ENCODE assay signal across 1 cellular context in genomic region chr2:86105969-86106945, GRCh38.
A peak's percentile ranks its signal among the peaks of the same experiment; 100 is the strongest.
TF ChIP-seq lines count a peak whose summit lies in the region.

PTCD3 (plus strand) TSS chr2:86106235; CDS start chr2:86106248, 13 bp downstream.

TF ChIP-seq in HepG2, 621 proteins besides CTCF, POLR2A, EP300 and RAD21 (continued from another document and continues in another):
- TF ChIP-seq ATF4 (CRISPR knock-in tag; IDR thresholded peaks at IDR 0.05) = no peak; a peak in 1 of 4 replicates
- TF ChIP-seq, protein P1, sequence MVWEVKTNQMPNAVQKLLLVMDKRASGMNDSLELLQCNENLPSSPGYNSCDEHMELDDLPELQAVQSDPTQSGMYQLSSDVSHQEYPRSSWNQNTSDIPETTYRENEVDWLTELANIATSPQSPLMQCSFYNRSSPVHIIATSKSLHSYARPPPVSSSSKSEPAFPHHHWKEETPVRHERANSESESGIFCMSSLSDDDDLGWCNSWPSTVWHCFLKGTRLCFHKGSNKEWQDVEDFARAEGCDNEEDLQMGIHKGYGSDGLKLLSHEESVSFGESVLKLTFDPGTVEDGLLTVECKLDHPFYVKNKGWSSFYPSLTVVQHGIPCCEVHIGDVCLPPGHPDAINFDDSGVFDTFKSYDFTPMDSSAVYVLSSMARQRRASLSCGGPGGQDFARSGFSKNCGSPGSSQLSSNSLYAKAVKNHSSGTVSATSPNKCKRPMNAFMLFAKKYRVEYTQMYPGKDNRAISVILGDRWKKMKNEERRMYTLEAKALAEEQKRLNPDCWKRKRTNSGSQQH (CRISPR knock-in tag; IDR thresholded peaks at IDR 0.05; ENCODE audit: low read depth) = peak; percentile 82
- TF ChIP-seq ZFX (CRISPR knock-in tag; IDR thresholded peaks at IDR 0.05; ENCODE audit: low read depth) = peak; percentile 75
- peak; percentile 29; the same call in 1 of the 2 replicates for TF ChIP-seq HMG20B (CRISPR knock-in tag; conservative IDR thresholded peaks at IDR 0.05)
- TF ChIP-seq, protein P2, sequence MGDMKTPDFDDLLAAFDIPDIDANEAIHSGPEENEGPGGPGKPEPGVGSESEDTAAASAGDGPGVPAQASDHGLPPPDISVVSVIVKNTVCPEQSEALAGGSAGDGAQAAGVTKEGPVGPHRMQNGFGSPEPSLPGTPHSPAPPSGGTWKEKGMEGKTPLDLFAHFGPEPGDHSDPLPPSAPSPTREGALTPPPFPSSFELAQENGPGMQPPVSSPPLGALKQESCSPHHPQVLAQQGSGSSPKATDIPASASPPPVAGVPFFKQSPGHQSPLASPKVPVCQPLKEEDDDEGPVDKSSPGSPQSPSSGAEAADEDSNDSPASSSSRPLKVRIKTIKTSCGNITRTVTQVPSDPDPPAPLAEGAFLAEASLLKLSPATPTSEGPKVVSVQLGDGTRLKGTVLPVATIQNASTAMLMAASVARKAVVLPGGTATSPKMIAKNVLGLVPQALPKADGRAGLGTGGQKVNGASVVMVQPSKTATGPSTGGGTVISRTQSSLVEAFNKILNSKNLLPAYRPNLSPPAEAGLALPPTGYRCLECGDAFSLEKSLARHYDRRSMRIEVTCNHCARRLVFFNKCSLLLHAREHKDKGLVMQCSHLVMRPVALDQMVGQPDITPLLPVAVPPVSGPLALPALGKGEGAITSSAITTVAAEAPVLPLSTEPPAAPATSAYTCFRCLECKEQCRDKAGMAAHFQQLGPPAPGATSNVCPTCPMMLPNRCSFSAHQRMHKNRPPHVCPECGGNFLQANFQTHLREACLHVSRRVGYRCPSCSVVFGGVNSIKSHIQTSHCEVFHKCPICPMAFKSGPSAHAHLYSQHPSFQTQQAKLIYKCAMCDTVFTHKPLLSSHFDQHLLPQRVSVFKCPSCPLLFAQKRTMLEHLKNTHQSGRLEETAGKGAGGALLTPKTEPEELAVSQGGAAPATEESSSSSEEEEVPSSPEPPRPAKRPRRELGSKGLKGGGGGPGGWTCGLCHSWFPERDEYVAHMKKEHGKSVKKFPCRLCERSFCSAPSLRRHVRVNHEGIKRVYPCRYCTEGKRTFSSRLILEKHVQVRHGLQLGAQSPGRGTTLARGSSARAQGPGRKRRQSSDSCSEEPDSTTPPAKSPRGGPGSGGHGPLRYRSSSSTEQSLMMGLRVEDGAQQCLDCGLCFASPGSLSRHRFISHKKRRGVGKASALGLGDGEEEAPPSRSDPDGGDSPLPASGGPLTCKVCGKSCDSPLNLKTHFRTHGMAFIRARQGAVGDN (CRISPR knock-in tag; IDR thresholded peaks at IDR 0.05) = peak; percentile 89
- peak; percentile 56; the same call in 1 of the 2 replicates for TF ChIP-seq FOXK1 (CRISPR knock-in tag; IDR thresholded peaks at IDR 0.05; ENCODE audit: borderline replicate concordance, low read depth)
- peak; percentile 51 for TF ChIP-seq RARG (CRISPR knock-in tag; IDR thresholded peaks at IDR 0.05; ENCODE audit: low read depth)
- TF ChIP-seq, protein P3, sequence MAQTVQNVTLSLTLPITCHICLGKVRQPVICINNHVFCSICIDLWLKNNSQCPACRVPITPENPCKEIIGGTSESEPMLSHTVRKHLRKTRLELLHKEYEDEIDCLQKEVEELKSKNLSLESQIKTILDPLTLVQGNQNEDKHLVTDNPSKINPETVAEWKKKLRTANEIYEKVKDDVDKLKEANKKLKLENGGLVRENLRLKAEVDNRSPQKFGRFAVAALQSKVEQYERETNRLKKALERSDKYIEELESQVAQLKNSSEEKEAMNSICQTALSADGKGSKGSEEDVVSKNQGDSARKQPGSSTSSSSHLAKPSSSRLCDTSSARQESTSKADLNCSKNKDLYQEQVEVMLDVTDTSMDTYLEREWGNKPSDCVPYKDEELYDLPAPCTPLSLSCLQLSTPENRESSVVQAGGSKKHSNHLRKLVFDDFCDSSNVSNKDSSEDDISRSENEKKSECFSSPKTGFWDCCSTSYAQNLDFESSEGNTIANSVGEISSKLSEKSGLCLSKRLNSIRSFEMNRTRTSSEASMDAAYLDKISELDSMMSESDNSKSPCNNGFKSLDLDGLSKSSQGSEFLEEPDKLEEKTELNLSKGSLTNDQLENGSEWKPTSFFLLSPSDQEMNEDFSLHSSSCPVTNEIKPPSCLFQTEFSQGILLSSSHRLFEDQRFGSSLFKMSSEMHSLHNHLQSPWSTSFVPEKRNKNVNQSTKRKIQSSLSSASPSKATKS (CRISPR knock-in tag; IDR thresholded peaks at IDR 0.05) = no peak
- TF ChIP-seq SRY (CRISPR knock-in tag; IDR thresholded peaks at IDR 0.05) = peak; percentile 97
- TF ChIP-seq ZNF615 (CRISPR knock-in tag; IDR thresholded peaks at IDR 0.05; ENCODE audit: borderline replicate concordance) = peak; percentile 83; the same call in 1 of the 2 replicates
- peak; percentile 29; the same call in 1 of the 2 replicates for TF ChIP-seq HIVEP1 (CRISPR knock-in tag; IDR thresholded peaks at IDR 0.05)
- TF ChIP-seq HES4 (CRISPR knock-in tag; IDR thresholded peaks at IDR 0.05; ENCODE audit: borderline replicate concordance) = no peak
- TF ChIP-seq, protein P4, sequence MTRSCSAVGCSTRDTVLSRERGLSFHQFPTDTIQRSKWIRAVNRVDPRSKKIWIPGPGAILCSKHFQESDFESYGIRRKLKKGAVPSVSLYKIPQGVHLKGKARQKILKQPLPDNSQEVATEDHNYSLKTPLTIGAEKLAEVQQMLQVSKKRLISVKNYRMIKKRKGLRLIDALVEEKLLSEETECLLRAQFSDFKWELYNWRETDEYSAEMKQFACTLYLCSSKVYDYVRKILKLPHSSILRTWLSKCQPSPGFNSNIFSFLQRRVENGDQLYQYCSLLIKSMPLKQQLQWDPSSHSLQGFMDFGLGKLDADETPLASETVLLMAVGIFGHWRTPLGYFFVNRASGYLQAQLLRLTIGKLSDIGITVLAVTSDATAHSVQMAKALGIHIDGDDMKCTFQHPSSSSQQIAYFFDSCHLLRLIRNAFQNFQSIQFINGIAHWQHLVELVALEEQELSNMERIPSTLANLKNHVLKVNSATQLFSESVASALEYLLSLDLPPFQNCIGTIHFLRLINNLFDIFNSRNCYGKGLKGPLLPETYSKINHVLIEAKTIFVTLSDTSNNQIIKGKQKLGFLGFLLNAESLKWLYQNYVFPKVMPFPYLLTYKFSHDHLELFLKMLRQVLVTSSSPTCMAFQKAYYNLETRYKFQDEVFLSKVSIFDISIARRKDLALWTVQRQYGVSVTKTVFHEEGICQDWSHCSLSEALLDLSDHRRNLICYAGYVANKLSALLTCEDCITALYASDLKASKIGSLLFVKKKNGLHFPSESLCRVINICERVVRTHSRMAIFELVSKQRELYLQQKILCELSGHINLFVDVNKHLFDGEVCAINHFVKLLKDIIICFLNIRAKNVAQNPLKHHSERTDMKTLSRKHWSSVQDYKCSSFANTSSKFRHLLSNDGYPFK (CRISPR knock-in tag; IDR thresholded peaks at IDR 0.05; ENCODE audit: borderline replicate concordance) = peak; percentile 78; the same call in 1 of the 2 replicates
- peak; percentile 98 for TF ChIP-seq ZNF501 (CRISPR knock-in tag; IDR thresholded peaks at IDR 0.05)
- TF ChIP-seq, protein P5, sequence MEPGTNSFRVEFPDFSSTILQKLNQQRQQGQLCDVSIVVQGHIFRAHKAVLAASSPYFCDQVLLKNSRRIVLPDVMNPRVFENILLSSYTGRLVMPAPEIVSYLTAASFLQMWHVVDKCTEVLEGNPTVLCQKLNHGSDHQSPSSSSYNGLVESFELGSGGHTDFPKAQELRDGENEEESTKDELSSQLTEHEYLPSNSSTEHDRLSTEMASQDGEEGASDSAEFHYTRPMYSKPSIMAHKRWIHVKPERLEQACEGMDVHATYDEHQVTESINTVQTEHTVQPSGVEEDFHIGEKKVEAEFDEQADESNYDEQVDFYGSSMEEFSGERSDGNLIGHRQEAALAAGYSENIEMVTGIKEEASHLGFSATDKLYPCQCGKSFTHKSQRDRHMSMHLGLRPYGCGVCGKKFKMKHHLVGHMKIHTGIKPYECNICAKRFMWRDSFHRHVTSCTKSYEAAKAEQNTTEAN (CRISPR knock-in tag; conservative IDR thresholded peaks at IDR 0.05) = 0 out of 2 replicates have a peak, but pooled peaks have one; percentile 53
- peak; percentile 99 for TF ChIP-seq TAF1 (CRISPR knock-in tag; IDR thresholded peaks at IDR 0.05)
- TF ChIP-seq NFRKB (IDR thresholded peaks at IDR 0.05) = peak; percentile 86
- no peak; the same call in 1 of the 2 replicates for TF ChIP-seq GATA4 (IDR thresholded peaks at IDR 0.05; ENCODE audit: borderline replicate concordance, low read depth)
- TF ChIP-seq ZNF782 (CRISPR knock-in tag; IDR thresholded peaks at IDR 0.05; ENCODE audit: borderline replicate concordance) = peak; percentile 89; the same call in 1 of the 2 replicates
- peak; percentile 39; the same call in 1 of the 2 replicates for TF ChIP-seq ZNF292 (CRISPR knock-in tag; IDR thresholded peaks at IDR 0.05; ENCODE audit: borderline replicate concordance, low read depth)
- TF ChIP-seq BCL3 (CRISPR knock-in tag; IDR thresholded peaks at IDR 0.05) = peak; percentile 41; the same call in 1 of the 2 replicates
- peak; percentile 81; the same call in 1 of the 2 replicates for TF ChIP-seq KDM2A (CRISPR knock-in tag; IDR thresholded peaks at IDR 0.05; ENCODE audit: borderline replicate concordance, low read depth)
- TF ChIP-seq ZFP36L2 (CRISPR knock-in tag; IDR thresholded peaks at IDR 0.05) = no peak
- no peak for TF ChIP-seq CBX2 (IDR thresholded peaks at IDR 0.05; ENCODE audit: low read depth, low read length)
- no peak for TF ChIP-seq CBX2 (CRISPR knock-in tag; IDR thresholded peaks at IDR 0.05; ENCODE audit: low read depth)
- TF ChIP-seq CBFB (CRISPR knock-in tag; IDR thresholded peaks at IDR 0.05) = peak; percentile 41; the same call in 1 of the 2 replicates
- TF ChIP-seq, protein P6, sequence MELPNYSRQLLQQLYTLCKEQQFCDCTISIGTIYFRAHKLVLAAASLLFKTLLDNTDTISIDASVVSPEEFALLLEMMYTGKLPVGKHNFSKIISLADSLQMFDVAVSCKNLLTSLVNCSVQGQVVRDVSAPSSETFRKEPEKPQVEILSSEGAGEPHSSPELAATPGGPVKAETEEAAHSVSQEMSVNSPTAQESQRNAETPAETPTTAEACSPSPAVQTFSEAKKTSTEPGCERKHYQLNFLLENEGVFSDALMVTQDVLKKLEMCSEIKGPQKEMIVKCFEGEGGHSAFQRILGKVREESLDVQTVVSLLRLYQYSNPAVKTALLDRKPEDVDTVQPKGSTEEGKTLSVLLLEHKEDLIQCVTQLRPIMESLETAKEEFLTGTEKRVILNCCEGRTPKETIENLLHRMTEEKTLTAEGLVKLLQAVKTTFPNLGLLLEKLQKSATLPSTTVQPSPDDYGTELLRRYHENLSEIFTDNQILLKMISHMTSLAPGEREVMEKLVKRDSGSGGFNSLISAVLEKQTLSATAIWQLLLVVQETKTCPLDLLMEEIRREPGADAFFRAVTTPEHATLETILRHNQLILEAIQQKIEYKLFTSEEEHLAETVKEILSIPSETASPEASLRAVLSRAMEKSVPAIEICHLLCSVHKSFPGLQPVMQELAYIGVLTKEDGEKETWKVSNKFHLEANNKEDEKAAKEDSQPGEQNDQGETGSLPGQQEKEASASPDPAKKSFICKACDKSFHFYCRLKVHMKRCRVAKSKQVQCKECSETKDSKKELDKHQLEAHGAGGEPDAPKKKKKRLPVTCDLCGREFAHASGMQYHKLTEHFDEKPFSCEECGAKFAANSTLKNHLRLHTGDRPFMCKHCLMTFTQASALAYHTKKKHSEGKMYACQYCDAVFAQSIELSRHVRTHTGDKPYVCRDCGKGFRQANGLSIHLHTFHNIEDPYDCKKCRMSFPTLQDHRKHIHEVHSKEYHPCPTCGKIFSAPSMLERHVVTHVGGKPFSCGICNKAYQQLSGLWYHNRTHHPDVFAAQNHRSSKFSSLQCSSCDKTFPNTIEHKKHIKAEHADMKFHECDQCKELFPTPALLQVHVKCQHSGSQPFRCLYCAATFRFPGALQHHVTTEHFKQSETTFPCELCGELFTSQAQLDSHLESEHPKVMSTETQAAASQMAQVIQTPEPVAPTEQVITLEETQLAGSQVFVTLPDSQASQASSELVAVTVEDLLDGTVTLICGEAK (IDR thresholded peaks at IDR 0.05) = no peak
- TF ChIP-seq, protein P6 (CRISPR knock-in tag; IDR thresholded peaks at IDR 0.05) = peak; percentile 80
- TF ChIP-seq ZNF605 (CRISPR knock-in tag; IDR thresholded peaks at IDR 0.05) = peak; percentile 88
- TF ChIP-seq IKZF4 (CRISPR knock-in tag; IDR thresholded peaks at IDR 0.05; ENCODE audit: borderline replicate concordance, low read depth, not compliant biosample characterization) = peak; percentile 77
- TF ChIP-seq NFYB (CRISPR knock-in tag; IDR thresholded peaks at IDR 0.05) = peak; percentile 87
